16 cellular contexts compared by ENCODE assay signal in the genomic region with DNA sequence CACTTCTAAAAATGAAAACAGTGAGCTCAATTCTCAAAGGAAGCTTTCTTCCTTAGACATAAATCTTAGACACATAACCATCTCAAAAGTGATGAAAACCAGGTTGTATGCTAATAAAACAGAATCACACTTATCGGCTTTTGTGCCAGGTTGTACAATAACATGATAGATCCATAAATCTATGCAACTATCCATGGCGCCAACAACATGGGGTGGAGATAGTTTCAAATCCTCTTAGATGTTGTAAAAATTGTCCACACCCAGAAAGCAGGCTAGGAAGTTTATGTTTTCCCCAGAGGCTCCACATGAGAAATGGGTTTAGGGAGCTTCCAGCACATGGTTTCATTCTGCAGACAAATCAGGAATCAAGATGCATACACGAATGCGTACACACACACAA.
"Had no signal": no experiment of that assay in that cellular context is flagged by ENCODE, and none has a peak within 500 bp of the region (broad histone marks: within the 10 kb centered on the region; RNA-seq: fewer than 3 reads in every experiment).

No MANE protein-coding gene starts in this region.

- H3K4me3 Mint-ChIP-seq: activated naive CD8-positive, alpha-beta T cell treated with anti-CD3 and anti-CD28 coated beads, Interleukin-2, amount 10 ng/mL, durations not matched to agents 7 days and 5 days had no signal

- H3K36me3 ChIP-seq: heart left ventricle, stomach had no signal

- ATAC-seq: activated CD4-positive, CD25-positive, alpha-beta regulatory T cell treated with anti-CD3 and anti-CD28 coated beads, Interleukin-2, amount 50 U/mL, for 24 hours; heart left ventricle; left ventricle myocardium superior had no signal

- H3K9me3 Mint-ChIP-seq: activated naive CD8-positive, alpha-beta T cell treated with anti-CD3 and anti-CD28 coated beads, Interleukin-2, amount 10 ng/mL, durations not matched to agents 7 days and 5 days had no signal

- H3K27ac Mint-ChIP-seq: activated naive CD8-positive, alpha-beta T cell treated with anti-CD3 and anti-CD28 coated beads, Interleukin-2, amount 10 ng/mL, durations not matched to agents 7 days and 5 days had no signal

- H3K27ac ChIP-seq: coronary artery, heart left ventricle, parathyroid adenoma, stomach had no signal

- DNase-seq: activated CD8-positive, alpha-beta memory T cell treated with anti-CD3 and anti-CD28 coated beads for 24 hours; activated gamma-delta T cell; activated naive CD8-positive, alpha-beta T cell treated with anti-CD3 and anti-CD28 coated beads, Interleukin-2, amount 10 ng/mL, durations not matched to agents 7 days and 5 days; anterior cingulate cortex; effector CD8-positive, alpha-beta T cell; heart left ventricle; left ventricle myocardium superior; mesendoderm; retina; SK-N-SH; stimulated activated CD4-positive, alpha-beta T cell treated with anti-CD3 and anti-CD28 coated beads, Interleukin-15, amount 100 ng/mL, for 24 hours; stimulated activated CD4-positive, alpha-beta T cell treated with anti-CD3 and anti-CD28 coated beads, Interleukin-4, amount 100 ng/mL, for 24 hours; stomach had no signal

- H3K4me3 ChIP-seq: coronary artery, heart left ventricle, stomach had no signal

- H3K27me3 Mint-ChIP-seq: activated naive CD8-positive, alpha-beta T cell treated with anti-CD3 and anti-CD28 coated beads, Interleukin-2, amount 10 ng/mL, durations not matched to agents 7 days and 5 days had no signal

- H3K4me1 ChIP-seq: parathyroid adenoma had no signal

- H3K9me3 ChIP-seq: heart left ventricle, SK-N-SH, stomach had no signal

- H3K27me3 ChIP-seq: stomach had no signal
